In genomic region chr16:81616321-81617020, GRCh38 we compare ENCODE assay signal across 8 cellular contexts.
DNase-seq lines count a peak whose midpoint lies in the region; ATAC-seq lines count a peak whose summit lies in the region.

No MANE protein-coding gene starts in this region.

- H3K4me1 Mint-ChIP-seq in activated naive CD8-positive, alpha-beta T cell treated with anti-CD3 and anti-CD28 coated beads, Interleukin-2, amount 50 U/mL, for 24 hours, result peaks cover 4% of the 10 kb centered on the region

- peaks cover 5% of the 10 kb centered on the region for H3K36me3 Mint-ChIP-seq in activated naive CD8-positive, alpha-beta T cell treated with anti-CD3 and anti-CD28 coated beads, Interleukin-2, amount 50 U/mL, for 24 hours (ENCODE audit: low read depth)

- peak; percentile 60 for DNase-seq in T follicular helper cell (ENCODE audit: low read depth)
- DNase-seq in activated naive CD8-positive, alpha-beta T cell treated with anti-CD3 and anti-CD28 coated beads, Interleukin-2, amount 50 U/mL, for 24 hours, result peak; percentile 75
- DNase-seq in islet precursor cell, result peak; percentile 77
- peak; percentile 46 to 71 for DNase-seq in stimulated activated CD4-positive, alpha-beta T cell treated with anti-CD3 and anti-CD28 coated beads, Interleukin-4, amount 100 ng/mL, for 48 hours (ENCODE audit: low read depth in 2 of 2)
- no peak for DNase-seq in NCI-H2227 (lab: John Stamatoyannopoulos, UW; ENCODE audit: unreplicated experiment)
- DNase-seq in ecto neural progenitor cell (ENCODE audit: low spot score), result no peak

- peak overlapping the region; percentile 46 for H3K4me3 Mint-ChIP-seq in activated naive CD8-positive, alpha-beta T cell treated with anti-CD3 and anti-CD28 coated beads, Interleukin-2, amount 50 U/mL, for 24 hours

- ATAC-seq in GM18498 (IDR thresholded peaks at IDR 0.05; ENCODE audit: unreplicated experiment) (peak; percentile 74), HG02763 (IDR thresholded peaks at IDR 0.05; ENCODE audit: unreplicated experiment) (peak; percentile 57)
- peak; percentile 97 for ATAC-seq in activated naive CD8-positive, alpha-beta T cell treated with anti-CD3 and anti-CD28 coated beads, Interleukin-2, amount 50 U/mL, for 24 hours

- no peaks in the 10 kb centered on the region for H3K27me3 Mint-ChIP-seq in activated naive CD8-positive, alpha-beta T cell treated with anti-CD3 and anti-CD28 coated beads, Interleukin-2, amount 50 U/mL, for 24 hours

- H3K27ac Mint-ChIP-seq in activated naive CD8-positive, alpha-beta T cell treated with anti-CD3 and anti-CD28 coated beads, Interleukin-2, amount 50 U/mL, for 24 hours, result peak overlapping the region; percentile 87

- no peaks in the 10 kb centered on the region for H3K9me3 Mint-ChIP-seq in activated naive CD8-positive, alpha-beta T cell treated with anti-CD3 and anti-CD28 coated beads, Interleukin-2, amount 50 U/mL, for 24 hours

Comparison
In these comparisons a context has a peak if more than half of its experiments do, and no peak if none do; other contexts are left out.
1. DNase-seq: peak in T follicular helper cell (single experiment), activated naive CD8-positive, alpha-beta T cell treated with anti-CD3 and anti-CD28 coated beads, Interleukin-2, amount 50 U/mL, for 24 hours (single experiment), islet precursor cell (single experiment) and stimulated activated CD4-positive, alpha-beta T cell treated with anti-CD3 and anti-CD28 coated beads, Interleukin-4, amount 100 ng/mL, for 48 hours (2 of 2); none in NCI-H2227 (single experiment) and ecto neural progenitor cell (single experiment).
2. Peak in every context shown above with its lines, with median percentiles within 50 percentile points of each other: ATAC-seq.